Comparison of ENCODE assay signal across 8 cellular contexts in genomic region chr1:164611754-164612642, GRCh38. TPM values are rescaled to one million over a fixed set of nuclear protein-coding genes. Genes with fewer than 3 reads are reported as not detected.
DNase-seq lines count a peak whose midpoint lies in the region; ATAC-seq and TF ChIP-seq lines count a peak whose summit lies in the region.

No MANE protein-coding gene starts in this region.

- H3F3A ChIP-seq in PC-9 (ENCODE audit: insufficient read depth, low read depth) = peaks cover 32% of the 10 kb centered on the region

- CTCF ChIA-PET in HEK293T (lab: Yijun Ruan, JAX) (interaction anchor here (0.5 to 0.8 kb wide), 4 partner anchors 10 to 206 kb away, joined by 3 to 4 read pairs (median 4); no protein-coding TSS in a partner anchor), PC-9 (lab: Charles Lee) (interaction anchor here (0.7 to 1.9 kb wide), 3 partner anchors 9 to 53 kb away, joined by 3 to 4 read pairs (median 4); partner anchors contain the start of gene PBX1)

- H3K36me3 ChIP-seq in PC-9 (ENCODE audit: low read depth) = 0 out of 2 replicates have a peak, but pooled peaks cover 5% of the 10 kb centered on the region

- ATAC-seq in HG02588 (IDR thresholded peaks at IDR 0.05; ENCODE audit: unreplicated experiment) = no peak

- H3K4me2 ChIP-seq in PC-9 = peak overlapping the region; percentile 73

- H3K79me2 ChIP-seq in PC-9 (ENCODE audit: low read depth) = peaks cover 47% of the 10 kb centered on the region

- H4K20me1 ChIP-seq in PC-9 (ENCODE audit: insufficient read depth) = no peaks in the 10 kb centered on the region

- no peaks in the 10 kb centered on the region for H3K27me3 ChIP-seq in PC-9 (ENCODE audit: insufficient read depth, low read depth)

- POLR2A ChIA-PET in HEK293T (lab: Yijun Ruan, JAX) = interaction anchor here (0.6 to 1.9 kb wide), 11 partner anchors 10 to 176 kb away, joined by 3 to 12 read pairs (median 5); partner anchors contain the start of gene PBX1
- POLR2A ChIA-PET in PC-9 (lab: Charles Lee; ENCODE audit: unreplicated experiment) = interaction anchor here (0.6 to 0.8 kb wide), 2 partner anchors 10 to 13 kb away, joined by 9 to 14 read pairs; no protein-coding TSS in a partner anchor

- H3K27ac ChIP-seq in PC-9 = peak overlapping the region; percentile 79

- intact Hi-C loops in PC-9 (cut with micrococcal nuclease; ENCODE audit: unreplicated experiment) (loop anchor here (1.0 to 2.0 kb wide), 3 partner anchors 10 to 175 kb away; partner anchors contain the start of gene PBX1), posterior cingulate gyrus (cut with DNase I) (no loop called here)

- DNase-seq in HEK293T (ENCODE audit: extremely low spot score) = peak; percentile 84
- peak; percentile 79 to 96 for DNase-seq in PC-9
- DNase-seq in fibroblast of villous mesenchyme (ENCODE audit: low read depth) = peak; percentile 63
- peak; percentile 69 for DNase-seq in retina
- no peak for DNase-seq in activated T-cell treated with anti-CD3 and anti-CD28 coated beads, Interleukin-2, amount 50 U/mL, for 1 hour
- DNase-seq in NCI-H82 (lab: John Stamatoyannopoulos, UW) = no peak
- DNase-seq in posterior cingulate gyrus = no peak

- no peak overlapping the region; the same call in 1 of the 2 replicates for H3K4me3 ChIP-seq in PC-9
- H3K4me3 ChIP-seq in fibroblast of villous mesenchyme (ENCODE audit: low read depth, low read length) = no peak overlapping the region

- peaks cover 44% of the 10 kb centered on the region for H3K4me1 ChIP-seq in PC-9 (replicated peaks; ENCODE audit: insufficient read depth)

- H2AFZ ChIP-seq in PC-9 = no peak overlapping the region

- BruUV-seq in PC-9 (replicated peaks; lab: Mats Ljungman, UMichigan) = no TSS peak

- no peaks in the 10 kb centered on the region for H3K9me2 ChIP-seq in PC-9 (ENCODE audit: insufficient read depth)

- TF ChIP-seq CTCF in PC-9 (conservative IDR thresholded peaks at IDR 0.05) = no peak
- TF ChIP-seq CTCF in fibroblast of villous mesenchyme (IDR thresholded peaks at IDR 0.05; ENCODE audit: insufficient read depth, low read depth, low read length) = no peak

- H3K9me3 ChIP-seq in PC-9 (ENCODE audit: insufficient read depth, low read depth) = no peaks in the 10 kb centered on the region

TF ChIP-seq in HEK293T, 16 proteins besides CTCF, POLR2A, EP300 and RAD21:
- no peak for TF ChIP-seq FOXM1 (IDR thresholded peaks at IDR 0.05; ENCODE audit: borderline replicate concordance)
- TF ChIP-seq FOXK2 (IDR thresholded peaks at IDR 0.05) = 0 out of 2 replicates have a peak, but pooled peaks have one; percentile 70
- TF ChIP-seq TARDBP (IDR thresholded peaks at IDR 0.05) = no peak
- no peak for TF ChIP-seq NFRKB (IDR thresholded peaks at IDR 0.05)
- TF ChIP-seq, protein P1, sequence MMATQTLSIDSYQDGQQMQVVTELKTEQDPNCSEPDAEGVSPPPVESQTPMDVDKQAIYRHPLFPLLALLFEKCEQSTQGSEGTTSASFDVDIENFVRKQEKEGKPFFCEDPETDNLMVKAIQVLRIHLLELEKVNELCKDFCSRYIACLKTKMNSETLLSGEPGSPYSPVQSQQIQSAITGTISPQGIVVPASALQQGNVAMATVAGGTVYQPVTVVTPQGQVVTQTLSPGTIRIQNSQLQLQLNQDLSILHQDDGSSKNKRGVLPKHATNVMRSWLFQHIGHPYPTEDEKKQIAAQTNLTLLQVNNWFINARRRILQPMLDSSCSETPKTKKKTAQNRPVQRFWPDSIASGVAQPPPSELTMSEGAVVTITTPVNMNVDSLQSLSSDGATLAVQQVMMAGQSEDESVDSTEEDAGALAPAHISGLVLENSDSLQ (IDR thresholded peaks at IDR 0.05) = peak; percentile 96
- no peak for TF ChIP-seq L3MBTL2 (conservative IDR thresholded peaks at IDR 0.05)
- TF ChIP-seq ARNT (IDR thresholded peaks at IDR 0.05) = 0 out of 2 replicates have a peak, but pooled peaks have one; percentile 3
- TF ChIP-seq BHLHE40 (IDR thresholded peaks at IDR 0.05; ENCODE audit: borderline replicate concordance) = no peak
- TF ChIP-seq ZNF384 (IDR thresholded peaks at IDR 0.05) = no peak
- peak; percentile 92 for TF ChIP-seq CTBP1 (IDR thresholded peaks at IDR 0.05; ENCODE audit: borderline replicate concordance)
- no peak for TF ChIP-seq FOXA1 (IDR thresholded peaks at IDR 0.05)
- no peak for TF ChIP-seq HDGF (IDR thresholded peaks at IDR 0.05; ENCODE audit: borderline replicate concordance)
- TF ChIP-seq SUZ12 (IDR thresholded peaks at IDR 0.05) = no peak
- no peak for TF ChIP-seq SP1 (IDR thresholded peaks at IDR 0.05)
- TF ChIP-seq LEF1 (IDR thresholded peaks at IDR 0.05; ENCODE audit: borderline replicate concordance) = peak; percentile 33; the same call in 1 of the 2 replicates
- TF ChIP-seq ELF4 (IDR thresholded peaks at IDR 0.05) = no peak
TF ChIP-seq in HEK293T: peak in this region for 5.

RNA-seq across cellular contexts. Expression of gene PBX1, which starts 53.0 kb away (rescaled TPM):
- 44.5 and 57.7 TPM in 2 replicates for total RNA-seq in PC-9 (2021)
- 62.8 and 67.4 TPM in 2 replicates for total RNA-seq in fibroblast of villous mesenchyme

Comparison
In these comparisons a context has a peak if more than half of its experiments do, and no peak if none do; other contexts are left out.
1. DNase-seq: peak in HEK293T (single experiment), PC-9 (2 of 2), fibroblast of villous mesenchyme (single experiment) and retina (single experiment); none in activated T-cell treated with anti-CD3 and anti-CD28 coated beads, Interleukin-2, amount 50 U/mL, for 1 hour (single experiment), NCI-H82 (single experiment) and posterior cingulate gyrus (0 of 10).